8 cellular contexts compared by ENCODE assay signal in genomic region chr6:42781811-42782688, GRCh38. TPM values are rescaled to one million over a fixed set of nuclear protein-coding genes. Genes with fewer than 3 reads are reported as not detected.
DNase-seq lines count a peak whose midpoint lies in the region; ATAC-seq and TF ChIP-seq lines count a peak whose summit lies in the region.

TSS of gene BICRAL (plus strand) at chr6:42782052. CDS start at chr6:42822023, 39,971 bp downstream.

- peak within 1 kb of the TSS; percentile 100 for H2AK5ac ChIP-seq in trophoblast cell (ENCODE audit: low read length)

- peaks cover 24% of the 10 kb centered on the region for H3K79me1 ChIP-seq in trophoblast cell (ENCODE audit: low read length)

- peak in 1 of 2 donors; percentile 48 for TF ChIP-seq EP300 in tibial nerve (IDR thresholded peaks at IDR 0.05)

- no peaks in the 10 kb centered on the region for H3K9me3 Mint-ChIP-seq in activated naive CD8-positive, alpha-beta T cell treated with anti-CD3 and anti-CD28 coated beads, Interleukin-2, amount 50 U/mL, for 24 hours

- peak within 1 kb of the TSS; percentile 100 for H3K18ac ChIP-seq in trophoblast cell (ENCODE audit: low read length)

- peak within 1 kb of the TSS; percentile 100 for H3K14ac ChIP-seq in trophoblast cell (ENCODE audit: low read length)

- H3K9me3 ChIP-seq in trophoblast cell (ENCODE audit: insufficient read depth, low read depth, low read length), result no peaks in the 10 kb centered on the region
- no peaks in the 10 kb centered on the region for H3K9me3 ChIP-seq in tibial nerve

- H3K36me3 ChIP-seq in trophoblast cell (ENCODE audit: control insufficient read depth in 1 of 2, insufficient read depth in 2 of 2, low read length in 2 of 2) (no peaks in the 10 kb centered on the region), tibial nerve (no peaks in the 10 kb centered on the region)

- peak within 1 kb of the TSS; percentile 38 for H2BK12ac ChIP-seq in trophoblast cell (ENCODE audit: low read length)

- peak within 1 kb of the TSS; percentile 94 for H3K4me3 Mint-ChIP-seq in activated naive CD8-positive, alpha-beta T cell treated with anti-CD3 and anti-CD28 coated beads, Interleukin-2, amount 50 U/mL, for 24 hours

- peak within 1 kb of the TSS; percentile 90 for H3K4me2 ChIP-seq in trophoblast cell (ENCODE audit: low read length)

- peaks cover 2 to 6% of the 10 kb centered on the region in 2 experiments for H3K4me1 ChIP-seq in trophoblast cell (ENCODE audit: control insufficient read depth in 1 of 2, insufficient read depth in 2 of 2, low read length in 2 of 2)
- peaks cover 0 to 56% (median 26%) of the 10 kb centered on the region in 4 donors for H3K4me1 ChIP-seq in tibial nerve

- TF ChIP-seq CTCF in tibial nerve (IDR thresholded peaks at IDR 0.05), result no peak

- H3K27me3 ChIP-seq in trophoblast cell (ENCODE audit: insufficient read depth, low read length) (peaks cover 5% of the 10 kb centered on the region), tibial nerve (no peaks in the 10 kb centered on the region)

- H3K9ac ChIP-seq in trophoblast cell (ENCODE audit: low read length), result peak within 1 kb of the TSS; percentile 100

- H3K4me1 Mint-ChIP-seq in activated naive CD8-positive, alpha-beta T cell treated with anti-CD3 and anti-CD28 coated beads, Interleukin-2, amount 50 U/mL, for 24 hours, result peaks cover 27% of the 10 kb centered on the region

- peak within 1 kb of the TSS; percentile 100 for H4K8ac ChIP-seq in trophoblast cell (ENCODE audit: low read depth, low read length)

- H3K4me3 ChIP-seq in trophoblast cell (ENCODE audit: low read depth, low read length) (peak within 1 kb of the TSS; percentile 96), tibial nerve (peak within 1 kb of the TSS; percentile 65 to 100 (median 92))

- H3K27me3 Mint-ChIP-seq in activated naive CD8-positive, alpha-beta T cell treated with anti-CD3 and anti-CD28 coated beads, Interleukin-2, amount 50 U/mL, for 24 hours, result no peaks in the 10 kb centered on the region

- no peak within 1 kb of the TSS for H3K23ac ChIP-seq in trophoblast cell (ENCODE audit: low read length)

- peak within 1 kb of the TSS; percentile 98 for H3K27ac ChIP-seq in trophoblast cell (ENCODE audit: low read depth, low read length)
- peak within 1 kb of the TSS; percentile 98 to 100 (median 99) for H3K27ac ChIP-seq in tibial nerve

- H3K79me2 ChIP-seq in trophoblast cell (ENCODE audit: control insufficient read depth, insufficient read depth, low read length, poor library complexity), result peaks cover 14% of the 10 kb centered on the region

- intact Hi-C loops in cardiac septum (cut with DNase I), result loop anchor here (5.0 kb wide), 2 partner anchors 40 to 95 kb away; partner anchors contain the start of gene RPL7L1

- peak; percentile 12 for ATAC-seq in activated naive CD8-positive, alpha-beta T cell treated with anti-CD3 and anti-CD28 coated beads, Interleukin-2, amount 50 U/mL, for 24 hours
- no peak for ATAC-seq in HG03342 (IDR thresholded peaks at IDR 0.05; ENCODE audit: unreplicated experiment)

- peak within 1 kb of the TSS; percentile 99 for H2AFZ ChIP-seq in trophoblast cell (ENCODE audit: insufficient read depth, low read length, poor library complexity)

- peak within 1 kb of the TSS; percentile 100 for H3K4ac ChIP-seq in trophoblast cell (ENCODE audit: low read depth, low read length)

- DNase-seq in GM03348 (ENCODE audit: low spot score), result peak; percentile 80
- peak; percentile 79 for DNase-seq in NCI-H1092 (lab: John Stamatoyannopoulos, UW)
- DNase-seq in T-helper 1 cell, result peak; percentile 42 to 67 (median 64)
- peak; percentile 79 for DNase-seq in activated naive CD8-positive, alpha-beta T cell treated with anti-CD3 and anti-CD28 coated beads, Interleukin-2, amount 50 U/mL, for 24 hours
- peak; percentile 78 for DNase-seq in cardiac septum (ENCODE audit: low spot score)
- DNase-seq in trophoblast cell, result peak in 1 of 2 donors; percentile 59
- DNase-seq in tibial nerve (ENCODE audit: low spot score in 2 of 2), result peak; percentile 36 to 64

- peak in 1 of 2 donors; percentile 9 for TF ChIP-seq POLR2A in tibial nerve (IDR thresholded peaks at IDR 0.05)

- no CpG with 5 or more reads among the region's 70 CpGs for WGBS in trophoblast cell (ENCODE audit: extremely low coverage, insufficient coverage, insufficient read length)
- 0 to 1% methylated on average over 64 of the region's 70 CpGs for WGBS in tibial nerve, 2 donors

- peak within 1 kb of the TSS; percentile 100 for H3K27ac Mint-ChIP-seq in activated naive CD8-positive, alpha-beta T cell treated with anti-CD3 and anti-CD28 coated beads, Interleukin-2, amount 50 U/mL, for 24 hours

- H4K12ac ChIP-seq in trophoblast cell (ENCODE audit: low read depth, low read length), result peak within 1 kb of the TSS; percentile 100

- peak within 1 kb of the TSS; percentile 100 for H4K91ac ChIP-seq in trophoblast cell (ENCODE audit: low read depth, low read length)

- H2BK5ac ChIP-seq in trophoblast cell (ENCODE audit: low read depth, low read length, poor library complexity), result peak within 1 kb of the TSS; percentile 100

- H3K36me3 Mint-ChIP-seq in activated naive CD8-positive, alpha-beta T cell treated with anti-CD3 and anti-CD28 coated beads, Interleukin-2, amount 50 U/mL, for 24 hours (ENCODE audit: low read depth), result peaks cover 16% of the 10 kb centered on the region

- H2BK120ac ChIP-seq in trophoblast cell (ENCODE audit: insufficient read depth, low read length, poor library complexity), result peak within 1 kb of the TSS; percentile 100

RNA-seq across cellular contexts. Expression of gene BICRAL, which starts in this region (rescaled TPM):
- 11.3 TPM for total RNA-seq in cardiac septum
- 3.5 TPM in 2 replicates for polyA plus RNA-seq in trophoblast cell (2013)
- total RNA-seq in tibial nerve, result 10 to 100 TPM; 17.1 to 25.1 (median 23.2) TPM
